In the genomic region with DNA sequence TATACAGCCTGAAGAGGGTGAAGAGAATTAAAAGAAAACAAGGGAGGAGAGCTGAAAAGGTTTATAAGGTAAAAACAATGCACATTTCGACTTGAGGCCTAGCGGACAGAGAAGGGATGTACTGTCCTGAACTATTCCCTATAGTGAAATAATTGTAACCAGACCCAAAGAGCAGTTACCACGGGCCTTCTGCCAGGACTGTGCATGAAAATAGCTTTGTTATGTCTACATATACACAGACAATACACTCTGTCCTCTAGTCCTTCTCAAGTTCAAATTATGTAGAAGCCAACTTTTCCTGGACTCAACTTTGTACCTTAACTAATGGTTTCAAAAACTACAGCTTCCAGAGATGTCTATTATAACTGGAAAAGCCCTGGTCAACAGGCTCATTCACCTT, we compare ENCODE assay signal across 17 cellular contexts.
DNase-seq lines count a peak whose midpoint lies in the region; ATAC-seq, FAIRE-seq and TF ChIP-seq lines count a peak whose summit lies in the region.
"Had no signal": no experiment of that assay in that cellular context is flagged by ENCODE, and none has a peak within 500 bp of the region (broad histone marks: within the 10 kb centered on the region; RNA-seq: fewer than 3 reads in every experiment).

No MANE protein-coding gene starts in this region.

- H3K27me3 ChIP-seq in esophagus muscularis mucosa (no peaks in the 10 kb centered on the region), gastroesophageal sphincter (no peaks in the 10 kb centered on the region), spleen (replicated peaks in 1 of 7) (no peaks in the 10 kb centered on the region)

- no peak for FAIRE-seq in GM12892 (lab: Jason Lieb, UNC)
- FAIRE-seq: GM12878, HTR-8/SVneo had no signal

- H3K36me3 Mint-ChIP-seq in activated CD4-positive, alpha-beta T cell treated with anti-CD3 and anti-CD28 coated beads, Interleukin-2, amount 10 ng/mL, durations not matched to agents 7 days and 5 days (ENCODE audit: low read depth) = peaks cover 2% of the 10 kb centered on the region

- intact Hi-C loops in esophagus muscularis mucosa (cut with DNase I) = loop anchor here (10.0 kb wide), 1 partner anchor 181 kb away; no protein-coding TSS in a partner anchor
- intact Hi-C loops in spleen (cut with DNase I; ENCODE audit: low total_unique reads) = no loop called here

- H3K4me1 ChIP-seq in esophagus muscularis mucosa (peaks cover 0 to 46% (median 32%) of the 10 kb centered on the region in 4 donors), gastroesophageal sphincter (peaks cover 0 to 30% (median 0%) of the 10 kb centered on the region in 3 donors), spleen (no peaks in the 10 kb centered on the region)

- TF ChIP-seq POLR2A in esophagus muscularis mucosa (IDR thresholded peaks at IDR 0.05; ENCODE audit: low read depth) (no peak), gastroesophageal sphincter (IDR thresholded peaks at IDR 0.05) (no peak), GM12892 (IDR thresholded peaks at IDR 0.05; ENCODE audit: low read depth, low read length) (no peak), spleen (IDR thresholded peaks at IDR 0.05) (no peak)

- no peak for DNase-seq in activated CD4-positive, alpha-beta T cell treated with anti-CD3 and anti-CD28 coated beads, Interleukin-2, amount 10 ng/mL, durations not matched to agents 7 days and 5 days
- DNase-seq in activated CD4-positive, alpha-beta T cell treated with anti-CD3 and anti-CD28 coated beads for 1 hour = no peak
- DNase-seq in esophagus muscularis mucosa (ENCODE audit: extremely low spot score) (no peak), GM12892 (ENCODE audit: insufficient read length) (no peak), spleen (no peak)
- DNase-seq: Calu3, NCI-H1048, NCI-H345, NCI-H748 treated with DMSO at 0.1 percent for 48 hours had no signal

- peaks cover 3% of the 10 kb centered on the region for H3K4me1 Mint-ChIP-seq in activated CD4-positive, alpha-beta T cell treated with anti-CD3 and anti-CD28 coated beads, Interleukin-2, amount 10 ng/mL, durations not matched to agents 7 days and 5 days

- TF ChIP-seq EP300 in esophagus muscularis mucosa (IDR thresholded peaks at IDR 0.05) = no peak
- no peak for TF ChIP-seq EP300 in gastroesophageal sphincter (IDR thresholded peaks at IDR 0.05)

- H3K27ac ChIP-seq in esophagus muscularis mucosa (replicated peaks in 1 of 4) = peak overlapping the region; percentile 17 to 37 (median 29)
- peak overlapping the region in 3 of 4 donors; percentile 2 to 50 (median 38) for H3K27ac ChIP-seq in gastroesophageal sphincter
- H3K27ac ChIP-seq in spleen = no peak overlapping the region
- H3K27ac ChIP-seq: 22Rv1, C4-2B had no signal

- H3K27ac Mint-ChIP-seq in activated CD4-positive, alpha-beta T cell treated with anti-CD3 and anti-CD28 coated beads, Interleukin-2, amount 10 ng/mL, durations not matched to agents 7 days and 5 days = peak overlapping the region; percentile 25

- H3K9me3 Mint-ChIP-seq in activated CD4-positive, alpha-beta T cell treated with anti-CD3 and anti-CD28 coated beads, Interleukin-2, amount 10 ng/mL, durations not matched to agents 7 days and 5 days = peaks cover 2% of the 10 kb centered on the region
- H3K9me3 Mint-ChIP-seq: GM23338 had no signal

- H3K36me3 ChIP-seq in esophagus muscularis mucosa (peaks cover 0 to 4% (median 0%) of the 10 kb centered on the region in 4 donors), gastroesophageal sphincter (no peaks in the 10 kb centered on the region), spleen (no peaks in the 10 kb centered on the region)

- ATAC-seq in gastroesophageal sphincter (peak; percentile 17), HG03045 (IDR thresholded peaks at IDR 0.05; ENCODE audit: unreplicated experiment) (no peak), GM21825 (IDR thresholded peaks at IDR 0.05; ENCODE audit: unreplicated experiment) (no peak)
- ATAC-seq: GM12878, GM23338 had no signal

- POLR2A ChIA-PET in activated CD4-positive, alpha-beta T cell treated with anti-CD3 and anti-CD28 coated beads, Interleukin-2, amount 10 ng/mL, durations not matched to agents 7 days and 5 days (lab: Charles Lee) = no interaction called here

- WGBS in esophagus muscularis mucosa = 62% methylated on average over 3 of the region's 3 CpGs
- WGBS in gastroesophageal sphincter (ENCODE audit: low coverage in 1 of 2), 2 donors = 45 to 65% methylated on average over 3 of the region's 3 CpGs
- WGBS in spleen, 5 donors = 84 to 94% (median 87%) methylated on average over 3 of the region's 3 CpGs

- H3K9me3 ChIP-seq in esophagus muscularis mucosa (no peaks in the 10 kb centered on the region), gastroesophageal sphincter (no peaks in the 10 kb centered on the region), spleen (no peaks in the 10 kb centered on the region)

- CTCF ChIA-PET in activated CD4-positive, alpha-beta T cell treated with anti-CD3 and anti-CD28 coated beads, Interleukin-2, amount 10 ng/mL, durations not matched to agents 7 days and 5 days (lab: Charles Lee) = no interaction called here

- H3K27me3 Mint-ChIP-seq in activated CD4-positive, alpha-beta T cell treated with anti-CD3 and anti-CD28 coated beads, Interleukin-2, amount 10 ng/mL, durations not matched to agents 7 days and 5 days = no peaks in the 10 kb centered on the region

- H3K4me3 Mint-ChIP-seq in activated CD4-positive, alpha-beta T cell treated with anti-CD3 and anti-CD28 coated beads, Interleukin-2, amount 10 ng/mL, durations not matched to agents 7 days and 5 days = no peak overlapping the region
- H3K4me3 Mint-ChIP-seq: GM23338 had no signal

- no peak for TF ChIP-seq CTCF in esophagus muscularis mucosa (IDR thresholded peaks at IDR 0.05)
- TF ChIP-seq CTCF in gastroesophageal sphincter (IDR thresholded peaks at IDR 0.05) = no peak
- TF ChIP-seq CTCF in spleen (IDR thresholded peaks at IDR 0.05 in 8 of 11, conservative IDR thresholded peaks at IDR 0.05 in 3 of 11) = no peak

- H3K4me3 ChIP-seq in esophagus muscularis mucosa = no peak overlapping the region
- no peak overlapping the region for H3K4me3 ChIP-seq in gastroesophageal sphincter
- H3K4me3 ChIP-seq in spleen = no peak overlapping the region
- H3K4me3 ChIP-seq: GM12878, GM23338 had no signal

Comparison
In these comparisons a context has a peak if more than half of its experiments do, and no peak if none do; other contexts are left out.
1. H3K27ac ChIP-seq: peak in esophagus muscularis mucosa (4 of 4) and gastroesophageal sphincter (3 of 4); none in spleen (0 of 8).